ENCODE assay signal across 15 cellular contexts in the genomic region with DNA sequence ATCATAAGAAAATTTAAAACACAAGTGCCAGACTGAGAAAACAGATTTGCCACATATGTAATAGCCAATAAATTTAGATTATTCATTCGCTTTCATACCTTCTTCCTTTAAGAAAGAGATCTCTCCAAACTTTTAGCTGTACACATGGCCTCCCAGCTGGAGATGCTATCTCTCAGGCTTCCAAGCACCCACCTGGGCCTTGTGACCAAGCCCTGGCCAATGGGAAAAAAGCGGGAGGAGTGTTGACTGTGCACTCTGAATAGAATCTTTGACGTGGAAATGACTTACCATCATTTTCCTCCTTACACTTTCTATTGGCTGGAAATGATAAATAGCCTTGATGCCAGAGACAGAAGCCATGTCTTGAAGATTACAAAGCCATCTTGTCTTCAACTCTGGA.
A peak's percentile ranks its signal among the peaks of the same experiment; 100 is the strongest.
DNase-seq lines count a peak whose midpoint lies in the region; ATAC-seq and TF ChIP-seq lines count a peak whose summit lies in the region.
"Had no signal": no experiment of that assay in that cellular context is flagged by ENCODE, and none has a peak within 500 bp of the region (broad histone marks: within the 10 kb centered on the region; RNA-seq: fewer than 3 reads in every experiment).

No MANE protein-coding gene starts in this region.

- TF ChIP-seq CTCF in osteoblast (IDR thresholded peaks at IDR 0.05; ENCODE audit: extremely low read depth, low read depth, low read length), result no peak

- in situ Hi-C loops in SK-MEL-5 (cut with HindIII; ENCODE audit: low pct_unique_long_range_greater_than_20kb, low sequenced_read_pairs), result no loop called here

- no peak overlapping the region for H2AFZ ChIP-seq in osteoblast (ENCODE audit: low read length)

- no peaks in the 10 kb centered on the region for H3K36me3 ChIP-seq in osteoblast (ENCODE audit: insufficient read depth, low read length)

- no peaks in the 10 kb centered on the region for H3K4me1 ChIP-seq in osteoblast (ENCODE audit: insufficient read depth, low read length)

- no peak overlapping the region for H3K4me3 ChIP-seq in osteoblast (ENCODE audit: insufficient read depth, low read length)
- H3K4me3 ChIP-seq: BLaER1 treated with 17β-estradiol and CSF1 and Interleukin-3, amounts not matched to agents 10 nM and 100 nM had no signal

- H3K27ac ChIP-seq in osteoblast (ENCODE audit: low read depth, low read length), result no peak overlapping the region
- H3K27ac ChIP-seq: 22Rv1; BLaER1 treated with 17β-estradiol and CSF1 and Interleukin-3, amounts not matched to agents 10 nM and 100 nM had no signal

- DNase-seq in DMS 273 (lab: John Stamatoyannopoulos, UW; ENCODE audit: unreplicated experiment) (peak; percentile 8), DMS 273 treated with DMSO at 0.1 percent for 48 hours (lab: John Stamatoyannopoulos, UW) (no peak), SK-MEL-5 (ENCODE audit: low read depth, low spot score) (peak; percentile 36), osteoblast (ENCODE audit: insufficient read length, low spot score, missing footprints) (peak; percentile 58), islet precursor cell (no peak)
- DNase-seq: CD4-positive, alpha-beta T cell; CD8-positive, alpha-beta memory T cell; DMS153; DND-41; H9 had no signal

- no peak for ATAC-seq in GM19351 (IDR thresholded peaks at IDR 0.05; ENCODE audit: unreplicated experiment)
- ATAC-seq in GM18520 (IDR thresholded peaks at IDR 0.05; ENCODE audit: unreplicated experiment), result no peak
- ATAC-seq: HCT116 had no signal

- H3K4me2 ChIP-seq in osteoblast (ENCODE audit: insufficient read depth, low read length), result no peak overlapping the region
- H3K4me2 ChIP-seq: BLaER1 treated with 17β-estradiol and CSF1 and Interleukin-3, amounts not matched to agents 10 nM and 100 nM had no signal

- no peaks in the 10 kb centered on the region for H4K20me1 ChIP-seq in osteoblast (ENCODE audit: insufficient read depth, low read length)
- H4K20me1 ChIP-seq: BLaER1 treated with 17β-estradiol and CSF1 and Interleukin-3, amounts not matched to agents 10 nM and 100 nM had no signal

- H3K27me3 ChIP-seq in osteoblast (ENCODE audit: insufficient read depth, low read length), result no peaks in the 10 kb centered on the region
- H3K27me3 ChIP-seq: BLaER1 treated with 17β-estradiol and CSF1 and Interleukin-3, amounts not matched to agents 10 nM and 100 nM had no signal

- no peaks in the 10 kb centered on the region for H3K9me3 ChIP-seq in osteoblast (ENCODE audit: low read depth, low read length)

- H3K79me2 ChIP-seq in osteoblast (ENCODE audit: insufficient read depth, low read length), result no peaks in the 10 kb centered on the region

Comparison
In these comparisons a context has a peak if more than half of its experiments do, and no peak if none do; other contexts are left out.
1. DNase-seq: peak in DMS 273 (single experiment), SK-MEL-5 (single experiment) and osteoblast (single experiment); none in DMS 273 treated with DMSO at 0.1 percent for 48 hours (single experiment) and islet precursor cell (single experiment).